In genomic region chrY:19077698-19078113, GRCh38 we compare ENCODE assay signal across 10 cellular contexts.
DNase-seq lines count a peak whose midpoint lies in the region; ATAC-seq, FAIRE-seq and TF ChIP-seq lines count a peak whose summit lies in the region.
"Had no signal": no experiment of that assay in that cellular context is flagged by ENCODE, and none has a peak within 500 bp of the region (broad histone marks: within the 10 kb centered on the region; RNA-seq: fewer than 3 reads in every experiment).

No MANE protein-coding gene starts in this region.

- no peak overlapping the region for H4K8ac ChIP-seq in mesendoderm (ENCODE audit: low read depth, low read length)

- no peak overlapping the region for H3K18ac ChIP-seq in mesendoderm (ENCODE audit: low read length)

- H3K79me1 ChIP-seq in mesendoderm (ENCODE audit: low read length), result no peaks in the 10 kb centered on the region

- no peak overlapping the region for H3K23ac ChIP-seq in mesendoderm (ENCODE audit: low read length)

- H3K56ac ChIP-seq in mesendoderm (ENCODE audit: low read length), result peak overlapping the region; percentile 56

- H3K4me3 ChIP-seq in ACC112 (ENCODE audit: low read depth, low read length) (peak overlapping the region; percentile 89), bronchial epithelial cell (ENCODE audit: low read depth, low read length) (peak overlapping the region; percentile 46), mesendoderm (ENCODE audit: low read length) (no peak overlapping the region)

- peak overlapping the region; percentile 44 for H2AFZ ChIP-seq in ACC112 (ENCODE audit: low read length, unreplicated experiment)

- H2AK5ac ChIP-seq in mesendoderm (ENCODE audit: low read length), result no peak overlapping the region

- no peak overlapping the region for H3K4ac ChIP-seq in mesendoderm (ENCODE audit: low read depth, low read length)

- H3K4me1 Mint-ChIP-seq in HFFc6 (ENCODE audit: low read depth), result peaks cover 17% of the 10 kb centered on the region

- H3K9ac ChIP-seq in mesendoderm (ENCODE audit: low read length), result no peak overlapping the region

- peak overlapping the region; percentile 71 for H3K27ac Mint-ChIP-seq in HFFc6

- H3K4me1 ChIP-seq in ACC112 (ENCODE audit: control insufficient read depth, insufficient read depth, low read length, unreplicated experiment), result no peaks in the 10 kb centered on the region
- H3K4me1 ChIP-seq in mesendoderm (ENCODE audit: control insufficient read depth, low read depth, low read length), result no peaks in the 10 kb centered on the region
- H3K4me1 ChIP-seq: Caco-2 had no signal

- peaks cover 14% of the 10 kb centered on the region for H3K79me2 ChIP-seq in ACC112 (ENCODE audit: control insufficient read depth, insufficient read depth, low read length, unreplicated experiment)
- H3K79me2 ChIP-seq in mesendoderm (ENCODE audit: control insufficient read depth, insufficient read depth, low read length), result no peaks in the 10 kb centered on the region

- no peak overlapping the region for H2BK5ac ChIP-seq in mesendoderm (ENCODE audit: low read length)

- no peak for DNase-seq in HFFc6
- no peak for DNase-seq in bronchial epithelial cell (ENCODE audit: low read depth)
- DNase-seq in mesendoderm, result peak; percentile 30
- DNase-seq in RPMI8226, result no peak
- DNase-seq in midbrain (lab: John Stamatoyannopoulos, UW), result no peak
- DNase-seq in NOMO-1 (lab: John Stamatoyannopoulos, UW; ENCODE audit: unreplicated experiment in 2 of 2), result no peak
- DNase-seq in omental fat pad (ENCODE audit: low spot score), result no peak
- DNase-seq: Caco-2, NCI-H2081 treated with DMSO at 0.1 percent for 48 hours had no signal

- H2BK15ac ChIP-seq in mesendoderm (replicated peaks; ENCODE audit: low read depth), result no peak overlapping the region

- no peaks in the 10 kb centered on the region; the same call in 1 of the 2 replicates for H3K27me3 Mint-ChIP-seq in HFFc6 (ENCODE audit: insufficient read depth)

- no peak overlapping the region for H2BK120ac ChIP-seq in mesendoderm (ENCODE audit: low read depth, low read length)

- H3K4me2 ChIP-seq in mesendoderm (ENCODE audit: low read length), result no peak overlapping the region

- no peak for FAIRE-seq in bronchial epithelial cell (lab: Jason Lieb, UNC)

- no peak overlapping the region for H4K5ac ChIP-seq in mesendoderm (ENCODE audit: low read length)

- no CpG with 5 or more reads among the region's 37 CpGs for WGBS in mesendoderm (ENCODE audit: extremely low coverage, insufficient coverage, low lambda C conversion rate)

- TF ChIP-seq CTCF in HFFc6 (IDR thresholded peaks at IDR 0.05), result no peak
- peak; percentile 22 for TF ChIP-seq CTCF in bronchial epithelial cell (IDR thresholded peaks at IDR 0.05; ENCODE audit: insufficient read depth, low read length, severe bottlenecking)
- no peak for TF ChIP-seq CTCF in omental fat pad (IDR thresholded peaks at IDR 0.05)

- H3K27me3 ChIP-seq in ACC112 (ENCODE audit: insufficient read depth, low read length) (no peaks in the 10 kb centered on the region), bronchial epithelial cell (ENCODE audit: control insufficient read depth, insufficient read depth, low read length) (no peaks in the 10 kb centered on the region), mesendoderm (ENCODE audit: insufficient read depth, low read length, poor library complexity) (no peaks in the 10 kb centered on the region)

- H3K4me3 Mint-ChIP-seq in HFFc6, result peak overlapping the region; percentile 90

- H3K9me3 Mint-ChIP-seq in HFFc6, result no peaks in the 10 kb centered on the region

- ATAC-seq in omental fat pad (ENCODE audit: low FRiP score), result no peak

- H3K36me3 ChIP-seq in ACC112 (ENCODE audit: insufficient read depth, low read length), result no peaks in the 10 kb centered on the region
- H3K36me3 ChIP-seq in bronchial epithelial cell (ENCODE audit: control insufficient read depth, insufficient read depth, low read length), result no peaks in the 10 kb centered on the region
- H3K36me3 ChIP-seq in mesendoderm (ENCODE audit: control insufficient read depth, insufficient read depth, low read length), result no peaks in the 10 kb centered on the region

- H3K27ac ChIP-seq in ACC112 (ENCODE audit: low read depth, low read length) (peak overlapping the region; percentile 26; the same call in 1 of the 2 replicates), mesendoderm (ENCODE audit: low read depth, low read length) (no peak overlapping the region)

- no peaks in the 10 kb centered on the region for H3K36me3 Mint-ChIP-seq in HFFc6 (ENCODE audit: low read depth)
